8 cellular contexts compared by ENCODE assay signal in genomic region chr2:177169810-177170514, GRCh38. TPM values are rescaled to one million over a fixed set of nuclear protein-coding genes. Genes with fewer than 3 reads are reported as not detected.
DNase-seq lines count a peak whose midpoint lies in the region; ATAC-seq, FAIRE-seq and TF ChIP-seq lines count a peak whose summit lies in the region.

No MANE protein-coding gene starts in this region.

- H3K9ac ChIP-seq in H1 (replicated peaks in 1 of 4; ENCODE audit: extremely low read depth in 1 of 4, low read depth in 3 of 4, low read length in 3 of 4): no peak overlapping the region

- H3K36me3 ChIP-seq in H1 (ENCODE audit: control insufficient read depth in 2 of 4, insufficient read depth in 4 of 4, low read length in 3 of 4): no peaks in the 10 kb centered on the region

- no peak overlapping the region for H2BK15ac ChIP-seq in H1 (ENCODE audit: low read length)

- no peaks in the 10 kb centered on the region for H3K79me2 ChIP-seq in H1 (ENCODE audit: control insufficient read depth in 1 of 2, insufficient read depth in 2 of 2, low read length in 2 of 2)

- no peak overlapping the region for H2AK5ac ChIP-seq in H1 (ENCODE audit: low read depth, low read length)

- TF ChIP-seq CTCF in H1 (IDR thresholded peaks at IDR 0.05; ENCODE audit: control extremely low read depth in 1 of 3, insufficient read depth in 1 of 3, low read depth in 1 of 3, low read length in 3 of 3): no peak

- peak overlapping the region; percentile 8 for H4K5ac ChIP-seq in H1 (ENCODE audit: insufficient read length, low read depth, low read length)

- H3K79me1 ChIP-seq in H1 (ENCODE audit: low read depth, low read length): no peaks in the 10 kb centered on the region

- H3K4ac ChIP-seq in H1 (replicated peaks; ENCODE audit: insufficient read length, low read depth, low read length): no peak overlapping the region

- intact Hi-C loops in right cardiac atrium (cut with DNase I): loop anchor here (5.0 to 10.0 kb wide), 6 partner anchors 45 to 585 kb away; partner anchors contain the start of genes NFE2L2 (in 3 of the 4) and HNRNPA3 (in 1 of the 4)

- peaks cover 0 to 2% (median 0%) of the 10 kb centered on the region in 4 experiments; a peak in 1 of 7 replicates for H3K27me3 ChIP-seq in H1 (replicated peaks in 1 of 4; ENCODE audit: control insufficient read depth in 3 of 4, extremely low read depth in 1 of 4, insufficient read depth in 3 of 4, low read length in 3 of 4)
- no peaks in the 10 kb centered on the region for H3K27me3 ChIP-seq in right cardiac atrium (ENCODE audit: control insufficient read depth, insufficient read depth)

- TF ChIP-seq RAD21 in H1 (IDR thresholded peaks at IDR 0.05 in 1 of 2, conservative IDR thresholded peaks at IDR 0.05 in 1 of 2; ENCODE audit: low read depth in 2 of 2, low read length in 2 of 2): no peak

- peak overlapping the region; percentile 36; the same call in 1 of the 2 replicates for H2AFZ ChIP-seq in H1 (ENCODE audit: low read length)

- CTCF ChIA-PET in H1 (lab: Charles Lee; ENCODE audit: partially characterized antibody): interaction anchor here (0.6 to 7.2 kb wide), 5 partner anchors 8 to 163 kb away, joined by 3 to 107 read pairs (median 4); no protein-coding TSS in a partner anchor

- peak overlapping the region; percentile 52; the same call in 1 of the 2 replicates for H3K18ac ChIP-seq in H1 (ENCODE audit: extremely low read depth, low read length)

- H4K8ac ChIP-seq in H1 (ENCODE audit: extremely low read depth, insufficient read depth, low read length): peak overlapping the region; percentile 41; the same call in 1 of the 2 replicates

- peak overlapping the region; percentile 85; the same call in 1 of the 2 replicates for H2BK12ac ChIP-seq in H1 (ENCODE audit: low read depth, low read length)

- peak overlapping the region; percentile 89 for H4K91ac ChIP-seq in H1 (replicated peaks; ENCODE audit: insufficient read length, low read length)

- no peak overlapping the region for H3K56ac ChIP-seq in H1 (replicated peaks; ENCODE audit: insufficient read length, low read depth, low read length)

- POLR2A ChIA-PET in H1 (lab: Charles Lee; ENCODE audit: partially characterized antibody): interaction anchor here (0.6 to 1.6 kb wide), 2 partner anchors 55 to 184 kb away, joined by 3 to 7 read pairs; no protein-coding TSS in a partner anchor

- H3K23me2 ChIP-seq in H1 (ENCODE audit: low read depth, low read length): no peaks in the 10 kb centered on the region; the same call in 1 of the 2 replicates

- H3K4me1 ChIP-seq in H1 (replicated peaks in 1 of 4; ENCODE audit: control insufficient read depth in 3 of 4, insufficient read depth in 4 of 4, low read length in 3 of 4) (peaks cover 1 to 7% (median 5%) of the 10 kb centered on the region in 4 experiments; a peak in 5 of 7 replicates), right cardiac atrium (ENCODE audit: control insufficient read depth, insufficient read depth, low read length) (no peaks in the 10 kb centered on the region)

- H3K23ac ChIP-seq in H1 (ENCODE audit: insufficient read length): no peak overlapping the region

- no peak for FAIRE-seq in H1 (lab: Jason Lieb, UNC)

- peak overlapping the region; percentile 89 for H2BK120ac ChIP-seq in H1 (replicated peaks; ENCODE audit: low read depth, low read length)

- H3K4me3 ChIP-seq in H1 (ENCODE audit: extremely low read depth in 1 of 4, insufficient read depth in 2 of 4, low read depth in 3 of 4, low read length in 4 of 4) (no peak overlapping the region), right cardiac atrium (ENCODE audit: low read length) (no peak overlapping the region)

- no peak for TF ChIP-seq POLR2A in H1 (IDR thresholded peaks at IDR 0.05; ENCODE audit: control extremely low read depth in 1 of 2, low read depth in 2 of 2, low read length in 2 of 2)

- peak; percentile 61 to 65 for DNase-seq in NCI-H187 (lab: John Stamatoyannopoulos, UW)
- DNase-seq in H1 (ENCODE audit: low read depth in 1 of 2, low spot score in 2 of 2): no peak
- DNase-seq in SK-N-DZ (ENCODE audit: low spot score): no peak
- DNase-seq in anterior cingulate cortex (lab: John Stamatoyannopoulos, UW): no peak
- DNase-seq in right cardiac atrium: no peak
- DNase-seq in activated CD4-positive, alpha-beta T cell treated with anti-CD3 and anti-CD28 coated beads for 48 hours: no peak

- ATAC-seq in GM18861 (IDR thresholded peaks at IDR 0.05; ENCODE audit: unreplicated experiment): peak; percentile 53
- peak; percentile 77 for ATAC-seq in HG02610 (IDR thresholded peaks at IDR 0.05; ENCODE audit: unreplicated experiment)
- no peak for ATAC-seq in right cardiac atrium

- H2BK5ac ChIP-seq in H1 (ENCODE audit: low read depth, low read length): peak overlapping the region; percentile 86; the same call in 1 of the 2 replicates

- H4K20me1 ChIP-seq in H1 (replicated peaks in 1 of 2; ENCODE audit: control insufficient read depth in 1 of 2, insufficient read depth in 2 of 2, low read length in 2 of 2): no peaks in the 10 kb centered on the region

- H3K4me2 ChIP-seq in H1 (ENCODE audit: insufficient read depth in 1 of 2, low read depth in 2 of 2, low read length in 2 of 2): no peak overlapping the region

- H3K27ac ChIP-seq in H1 (ENCODE audit: low read depth, low read length): 0 out of 2 replicates have a peak overlapping the region, but pooled peaks have one; percentile 21
- no peak overlapping the region for H3K27ac ChIP-seq in right cardiac atrium (ENCODE audit: low read length)

- TF ChIP-seq EP300 in H1 (IDR thresholded peaks at IDR 0.05; ENCODE audit: borderline replicate concordance in 1 of 2, low read depth in 2 of 2, low read length in 2 of 2): no peak

- H3K9me3 ChIP-seq in H1 (ENCODE audit: insufficient read depth in 2 of 2, low read depth in 1 of 2, low read length in 1 of 2): no peaks in the 10 kb centered on the region
- no peaks in the 10 kb centered on the region for H3K9me3 ChIP-seq in right cardiac atrium (ENCODE audit: control insufficient read depth, low read length)

- no peak overlapping the region for H3K14ac ChIP-seq in H1 (ENCODE audit: insufficient read length)

- H2BK20ac ChIP-seq in H1 (ENCODE audit: low read length): peak overlapping the region; percentile 56; the same call in 1 of the 2 replicates

- WGBS in H1 (ENCODE audit: extremely low coverage in 1 of 2, insufficient coverage in 1 of 2, insufficient read length in 1 of 2, insufficient replicate concordance in 2 of 2, low coverage in 1 of 2, low lambda C conversion rate in 2 of 2, missing lambda C conversion rate in 1 of 2), 2 experiments: 81% methylated on average over 7 of the region's 7 CpGs; no CpG with 5 or more reads in 1 of the 2 experiments
- 77% methylated on average over 7 of the region's 7 CpGs for WGBS in right cardiac atrium

TF ChIP-seq in H1, 55 proteins besides CTCF, POLR2A, EP300 and RAD21:
- TF ChIP-seq JUN (IDR thresholded peaks at IDR 0.05; ENCODE audit: low read depth, low read length) (no peak), KDM4A (IDR thresholded peaks at IDR 0.05; ENCODE audit: low read depth, low read length, severe bottlenecking) (no peak), TCF12 (IDR thresholded peaks at IDR 0.05; ENCODE audit: low read depth, low read length) (no peak), BRCA1 (IDR thresholded peaks at IDR 0.05; ENCODE audit: low read depth, low read length) (no peak), NANOG (IDR thresholded peaks at IDR 0.05; ENCODE audit: insufficient read depth, low read depth, low read length, poor library complexity, severe bottlenecking) (no peak), HDAC2 (IDR thresholded peaks at IDR 0.05; ENCODE audit: borderline replicate concordance in 1 of 2, low read depth in 2 of 2, low read length in 2 of 2) (no peak), ATF3 (IDR thresholded peaks at IDR 0.05; ENCODE audit: insufficient read depth, low read depth, low read length) (no peak), CBX5 (IDR thresholded peaks at IDR 0.05; ENCODE audit: low read depth, low read length) (no peak), SP1 (IDR thresholded peaks at IDR 0.05; ENCODE audit: low read depth, low read length) (no peak), ZNF274 (IDR thresholded peaks at IDR 0.05; ENCODE audit: borderline replicate concordance, extremely low read depth, low read length) (no peak), RBBP5 (IDR thresholded peaks at IDR 0.05; ENCODE audit: borderline replicate concordance, low read depth, low read length) (no peak), FOSL1 (IDR thresholded peaks at IDR 0.05; ENCODE audit: insufficient read depth, low read depth, low read length) (no peak), BCL11A (IDR thresholded peaks at IDR 0.05; ENCODE audit: low read depth in 2 of 2, low read length in 2 of 2) (no peak), BACH1 (IDR thresholded peaks at IDR 0.05; ENCODE audit: low read length) (no peak), MAX (IDR thresholded peaks at IDR 0.05) (no peak)

RNA-seq across cellular contexts. Expression of gene HNRNPA3, which starts 42.6 kb away (rescaled TPM):
- total RNA-seq in H1 (2021; fragmentation: NEBNext Ultra II Directional; extraction: Animal tissue kit (Norgen Biotek cat#: 25700)): 390 and 408 TPM in 2 replicates
- polyA plus RNA-seq in H1 (2011; rRNA removed) (43.6 and 66.1 TPM in 2 replicates), right cardiac atrium (74.1 TPM)
- polyA plus RNA-seq in H1 (2011; cell fraction: cytosol; rRNA removed): 182 TPM
- 30.7 TPM for polyA plus RNA-seq in H1 (2011; cell fraction: nucleus; rRNA removed)
- 631 to 695 TPM (median 656 TPM) in 4 replicates for polyA plus RNA-seq in H1 (2012, experiment 1 of 2)
- polyA plus RNA-seq in H1 (2012, experiment 2 of 2): 77.6 TPM
- polyA plus RNA-seq in H1 (2013, experiment 1 of 2): 348 TPM
- polyA plus RNA-seq in H1 (2013, experiment 2 of 2): 367 TPM
- polyA minus RNA-seq in H1 (2011; rRNA and poly(A)+ RNA removed): 30.3 and 37.2 TPM in 2 replicates
- polyA minus RNA-seq in H1 (2011; cell fraction: cytosol; rRNA and poly(A)+ RNA removed): 58.9 TPM
- polyA minus RNA-seq in H1 (2011; cell fraction: nucleus; rRNA and poly(A)+ RNA removed): 65.0 TPM
- polyA plus RNA-seq in SK-N-DZ (2014; cell fraction: cytosol; rRNA removed): 86.1 and 98.5 TPM in 2 replicates
- polyA plus RNA-seq in SK-N-DZ (2014; cell fraction: nucleus; rRNA removed): 72.0 and 185 TPM in 2 replicates
- 100 to 1,000 TPM in 1 of 4 donors, 10 to 100 TPM in 3; 66.9 to 110 (median 84.2) TPM for total RNA-seq in right cardiac atrium

Comparison
In these comparisons a context has a peak if more than half of its experiments do, and no peak if none do; other contexts are left out.
1. ATAC-seq: peak in GM18861 (single experiment) and HG02610 (single experiment); none in right cardiac atrium (0 of 2).
2. DNase-seq: peak in NCI-H187 (2 of 2); none in H1 (0 of 2), SK-N-DZ (single experiment), anterior cingulate cortex (0 of 58), right cardiac atrium (0 of 3) and activated CD4-positive, alpha-beta T cell treated with anti-CD3 and anti-CD28 coated beads for 48 hours (single experiment).